ENCODE assay signal across 1 cellular context in genomic region chr2:86204458-86204857, GRCh38.
TF ChIP-seq lines count a peak whose summit lies in the region.

No MANE protein-coding gene starts in this region.

TF ChIP-seq in K562, 482 proteins besides CTCF, POLR2A, EP300 and RAD21 (continued from another document and continues in another):
- TF ChIP-seq ZNF518B (CRISPR knock-in tag; IDR thresholded peaks at IDR 0.05) (no peak), HEY1 (CRISPR knock-in tag; IDR thresholded peaks at IDR 0.05; ENCODE audit: borderline replicate concordance) (no peak), KAT2B (IDR thresholded peaks at IDR 0.05; ENCODE audit: low read depth, low read length) (no peak), SMAD4 (CRISPR knock-in tag; conservative IDR thresholded peaks at IDR 0.05) (peak; percentile 76), ZNF41 (CRISPR knock-in tag; conservative IDR thresholded peaks at IDR 0.05) (no peak), RBM17 (IDR thresholded peaks at IDR 0.05; ENCODE audit: borderline replicate concordance, low read depth, low read length) (no peak), ZNF239 (CRISPR knock-in tag; IDR thresholded peaks at IDR 0.05) (no peak), ZNF551 (CRISPR knock-in tag; IDR thresholded peaks at IDR 0.05) (no peak), KHSRP (IDR thresholded peaks at IDR 0.05) (no peak), RB1 (IDR thresholded peaks at IDR 0.05; ENCODE audit: low read depth) (no peak), MXI1 (IDR thresholded peaks at IDR 0.05; ENCODE audit: low read depth, low read length) (no peak), ETV1 (tag; conservative IDR thresholded peaks at IDR 0.05; ENCODE audit: low read depth) (peak; percentile 90), ZNF586 (CRISPR knock-in tag; conservative IDR thresholded peaks at IDR 0.05) (no peak), TBL1XR1 (IDR thresholded peaks at IDR 0.05; ENCODE audit: low read length in 2 of 2) (0 out of 4 replicates have a peak, but pooled peaks of 1 of the 2 experiments have one; percentile 38), ELF2 (CRISPR knock-in tag; IDR thresholded peaks at IDR 0.05) (no peak), NR3C1 (CRISPR knock-in tag; IDR thresholded peaks at IDR 0.05) (no peak), ZNF407 (IDR thresholded peaks at IDR 0.05; ENCODE audit: low read depth) (no peak), SUPT5H (IDR thresholded peaks at IDR 0.05) (no peak), RHOXF2B (CRISPR knock-in tag; conservative IDR thresholded peaks at IDR 0.05) (no peak), PURB (CRISPR knock-in tag; IDR thresholded peaks at IDR 0.05; ENCODE audit: low read depth) (no peak), ZNF583 (CRISPR knock-in tag; IDR thresholded peaks at IDR 0.05) (no peak), CHAMP1 (IDR thresholded peaks at IDR 0.05) (no peak), ZBTB2 (IDR thresholded peaks at IDR 0.05) (peak; percentile 45; the same call in 1 of the 2 replicates), ZNF324 (CRISPR knock-in tag; IDR thresholded peaks at IDR 0.05) (no peak), ZEB2 (IDR thresholded peaks at IDR 0.05) (no peak), ATF6 (CRISPR knock-in tag; IDR thresholded peaks at IDR 0.05) (no peak), FOXA1 (IDR thresholded peaks at IDR 0.05; ENCODE audit: borderline replicate concordance) (no peak), CC2D1A (IDR thresholded peaks at IDR 0.05) (peak; percentile 71; the same call in 1 of the 2 replicates), KAT7 (CRISPR knock-in tag; IDR thresholded peaks at IDR 0.05; ENCODE audit: borderline replicate concordance) (no peak), FOXJ2 (tag; IDR thresholded peaks at IDR 0.05) (no peak), BDP1 (IDR thresholded peaks at IDR 0.05; ENCODE audit: insufficient read depth, insufficient read length) (no peak), CGGBP1 (CRISPR knock-in tag; IDR thresholded peaks at IDR 0.05) (no peak), YY1 (IDR thresholded peaks at IDR 0.05; ENCODE audit: borderline replicate concordance in 1 of 3, control insufficient read depth in 1 of 3, extremely low read depth in 1 of 3, insufficient read depth in 3 of 3, insufficient read length in 1 of 3, insufficient replicate concordance in 2 of 3, low read depth in 1 of 3, low read length in 2 of 3) (peak in 2 of 3 experiments; percentile 20 to 41), FOXJ3 (CRISPR knock-in tag; IDR thresholded peaks at IDR 0.05) (no peak), THRAP3 (IDR thresholded peaks at IDR 0.05; ENCODE audit: borderline replicate concordance) (no peak), SMARCB1 (IDR thresholded peaks at IDR 0.05; ENCODE audit: insufficient read length, low read depth) (no peak), ZNF589 (CRISPR knock-in tag; IDR thresholded peaks at IDR 0.05; ENCODE audit: low read depth) (no peak)
- TF ChIP-seq, protein P1, sequence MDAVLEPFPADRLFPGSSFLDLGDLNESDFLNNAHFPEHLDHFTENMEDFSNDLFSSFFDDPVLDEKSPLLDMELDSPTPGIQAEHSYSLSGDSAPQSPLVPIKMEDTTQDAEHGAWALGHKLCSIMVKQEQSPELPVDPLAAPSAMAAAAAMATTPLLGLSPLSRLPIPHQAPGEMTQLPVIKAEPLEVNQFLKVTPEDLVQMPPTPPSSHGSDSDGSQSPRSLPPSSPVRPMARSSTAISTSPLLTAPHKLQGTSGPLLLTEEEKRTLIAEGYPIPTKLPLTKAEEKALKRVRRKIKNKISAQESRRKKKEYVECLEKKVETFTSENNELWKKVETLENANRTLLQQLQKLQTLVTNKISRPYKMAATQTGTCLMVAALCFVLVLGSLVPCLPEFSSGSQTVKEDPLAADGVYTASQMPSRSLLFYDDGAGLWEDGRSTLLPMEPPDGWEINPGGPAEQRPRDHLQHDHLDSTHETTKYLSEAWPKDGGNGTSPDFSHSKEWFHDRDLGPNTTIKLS (IDR thresholded peaks at IDR 0.05; ENCODE audit: borderline replicate concordance, low read depth): no peak
- TF ChIP-seq, protein P2, sequence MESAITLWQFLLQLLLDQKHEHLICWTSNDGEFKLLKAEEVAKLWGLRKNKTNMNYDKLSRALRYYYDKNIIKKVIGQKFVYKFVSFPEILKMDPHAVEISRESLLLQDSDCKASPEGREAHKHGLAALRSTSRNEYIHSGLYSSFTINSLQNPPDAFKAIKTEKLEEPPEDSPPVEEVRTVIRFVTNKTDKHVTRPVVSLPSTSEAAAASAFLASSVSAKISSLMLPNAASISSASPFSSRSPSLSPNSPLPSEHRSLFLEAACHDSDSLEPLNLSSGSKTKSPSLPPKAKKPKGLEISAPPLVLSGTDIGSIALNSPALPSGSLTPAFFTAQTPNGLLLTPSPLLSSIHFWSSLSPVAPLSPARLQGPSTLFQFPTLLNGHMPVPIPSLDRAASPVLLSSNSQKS (CRISPR knock-in tag; IDR thresholded peaks at IDR 0.05): no peak
